9 cellular contexts compared by ENCODE assay signal in the genomic region with DNA sequence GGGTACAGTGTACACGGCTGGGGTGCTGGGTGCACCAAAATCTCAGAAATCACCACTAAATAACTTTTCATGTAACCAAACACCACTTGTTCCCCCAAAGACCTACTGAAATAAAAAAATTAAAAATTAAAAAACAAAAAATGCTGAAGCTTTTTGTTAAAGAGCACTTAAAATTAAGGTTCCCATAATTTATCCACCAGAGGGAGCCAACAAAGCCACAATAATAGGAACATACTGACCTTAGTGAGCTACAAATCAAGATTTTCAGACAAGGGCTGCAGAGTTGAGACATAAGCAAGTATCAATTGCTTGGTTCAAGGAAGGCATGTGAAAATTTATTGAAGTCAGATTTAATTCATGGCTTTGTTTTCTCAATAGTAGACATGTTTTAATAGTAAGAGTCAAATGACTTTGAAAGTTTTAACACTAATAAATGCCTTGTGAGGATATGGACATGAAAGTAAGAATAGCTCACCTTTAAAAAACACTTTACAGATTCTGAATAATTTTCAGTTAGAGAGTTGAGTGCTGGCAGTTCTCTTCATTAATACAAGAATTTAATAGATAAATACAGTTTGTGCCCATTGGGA. TPM values are rescaled to one million over a fixed set of nuclear protein-coding genes. Genes with fewer than 3 reads are reported as not detected.
DNase-seq lines count a peak whose midpoint lies in the region; ATAC-seq and TF ChIP-seq lines count a peak whose summit lies in the region.
"Had no signal": no experiment of that assay in that cellular context is flagged by ENCODE, and none has a peak within 500 bp of the region (broad histone marks: within the 10 kb centered on the region; RNA-seq: fewer than 3 reads in every experiment).

No MANE protein-coding gene starts in this region.

- H3K27me3 ChIP-seq in foreskin keratinocyte (peaks cover 6% of the 10 kb centered on the region), tibial nerve (no peaks in the 10 kb centered on the region)
- H3K27me3 ChIP-seq: neutrophil had no signal

- peak; percentile 32 for ATAC-seq in foreskin keratinocyte
- no peak for ATAC-seq in GM21737 (IDR thresholded peaks at IDR 0.05; ENCODE audit: unreplicated experiment)
- ATAC-seq in GM21515 (IDR thresholded peaks at IDR 0.05; ENCODE audit: unreplicated experiment), result no peak

- H3K36me3 ChIP-seq in tibial nerve, result no peaks in the 10 kb centered on the region
- H3K36me3 ChIP-seq: neutrophil had no signal

- no peaks in the 10 kb centered on the region for H3K9me3 ChIP-seq in tibial nerve
- H3K9me3 ChIP-seq: neutrophil had no signal

- no peak for TF ChIP-seq POLR2A in tibial nerve (IDR thresholded peaks at IDR 0.05)

- DNase-seq in SIG-M5 treated with dmso at 0.1 percent for 504 hours (lab: John Stamatoyannopoulos, UW; ENCODE audit: unreplicated experiment) (peak; percentile 41), SIG-M5 (lab: John Stamatoyannopoulos, UW) (no peak), RWPE1 (ENCODE audit: low spot score) (peak; percentile 23), foreskin keratinocyte (peak in 1 of 2 donors; percentile 20), tibial nerve (ENCODE audit: low spot score in 2 of 2) (no peak)
- DNase-seq in stimulated activated CD8-positive, alpha-beta memory T cell treated with anti-CD3 and anti-CD28 coated beads, Interleukin-4, amount 100 ng/mL, for 48 hours, result no peak

- 70 to 80% methylated on average over 1 of the region's 1 CpG for WGBS in tibial nerve, 2 donors

- no peak overlapping the region for H3K4me3 ChIP-seq in tibial nerve

- CTCF ChIA-PET in RWPE1 (lab: Yijun Ruan, JAX), result interaction anchor here (0.6 to 1.6 kb wide), 6 partner anchors 14 to 680 kb away, joined by 3 to 5 read pairs (median 3); no protein-coding TSS in a partner anchor

- TF ChIP-seq CTCF in RWPE1 (conservative IDR thresholded peaks at IDR 0.05; ENCODE audit: low read depth) (peak; percentile 63), foreskin keratinocyte (conservative IDR thresholded peaks at IDR 0.05) (peak; percentile 75), tibial nerve (IDR thresholded peaks at IDR 0.05) (peak in 4 of 5 experiments; percentile 24 to 33 (median 30))

- POLR2A ChIA-PET in RWPE1 (lab: Yijun Ruan, JAX; ENCODE audit: low non-redundant PET), result interaction anchor here (0.6 kb wide), 1 partner anchor 499 kb away, joined by 4 read pairs; no protein-coding TSS in a partner anchor

- TF ChIP-seq EP300 in tibial nerve (IDR thresholded peaks at IDR 0.05), result no peak

- H3K4me1 ChIP-seq in foreskin keratinocyte (no peaks in the 10 kb centered on the region), tibial nerve (no peaks in the 10 kb centered on the region)

- no peak overlapping the region for H3K27ac ChIP-seq in RWPE1
- no peak overlapping the region for H3K27ac ChIP-seq in foreskin keratinocyte
- H3K27ac ChIP-seq in tibial nerve, result no peak overlapping the region
- H3K27ac ChIP-seq: neutrophil had no signal

RNA-seq across cellular contexts. Expression of gene SCOC, which starts 43.0 kb away (rescaled TPM):
- total RNA-seq in foreskin keratinocyte, result 70.9 and 74.4 TPM in 2 replicates
- polyA plus RNA-seq in foreskin keratinocyte, result 50.4 and 54.4 TPM in 2 replicates
- 10 to 100 TPM; 35.7 to 51.9 (median 46.5) TPM for total RNA-seq in tibial nerve

Comparison
In these comparisons a context has a peak if more than half of its experiments do, and no peak if none do; other contexts are left out.
1. DNase-seq: peak in SIG-M5 treated with dmso at 0.1 percent for 504 hours (single experiment) and RWPE1 (single experiment); none in SIG-M5 (single experiment), tibial nerve (0 of 2) and stimulated activated CD8-positive, alpha-beta memory T cell treated with anti-CD3 and anti-CD28 coated beads, Interleukin-4, amount 100 ng/mL, for 48 hours (single experiment).
2. Peak in every context shown above with its lines, with median percentiles within 50 percentile points of each other: CTCF ChIP-seq.